ENCODE assay signal across 1 cellular context in the genomic region with DNA sequence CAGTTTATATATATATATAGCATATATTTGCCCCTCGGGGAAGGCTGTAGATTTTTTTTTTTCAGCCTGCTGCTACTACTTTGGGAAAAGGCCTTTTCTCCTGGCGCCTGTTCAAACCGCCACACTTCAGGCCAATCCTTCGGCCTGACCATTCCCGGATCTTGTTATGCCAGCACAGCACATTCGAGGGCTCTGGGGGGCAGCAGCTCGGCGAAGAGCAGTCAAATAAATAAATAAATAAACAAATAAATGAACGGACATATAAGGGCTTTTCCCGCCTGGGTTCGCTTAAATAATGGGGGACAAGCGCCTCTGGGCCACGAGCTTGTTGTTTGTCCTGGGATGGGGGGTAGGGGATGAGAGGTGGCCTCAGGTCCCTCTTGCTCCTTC.
TF ChIP-seq lines count a peak whose summit lies in the region.

No MANE protein-coding gene starts in this region.

TF ChIP-seq in GM12878, 131 proteins besides CTCF, POLR2A, EP300 and RAD21 (continued from another document):
- TF ChIP-seq, protein P1, sequence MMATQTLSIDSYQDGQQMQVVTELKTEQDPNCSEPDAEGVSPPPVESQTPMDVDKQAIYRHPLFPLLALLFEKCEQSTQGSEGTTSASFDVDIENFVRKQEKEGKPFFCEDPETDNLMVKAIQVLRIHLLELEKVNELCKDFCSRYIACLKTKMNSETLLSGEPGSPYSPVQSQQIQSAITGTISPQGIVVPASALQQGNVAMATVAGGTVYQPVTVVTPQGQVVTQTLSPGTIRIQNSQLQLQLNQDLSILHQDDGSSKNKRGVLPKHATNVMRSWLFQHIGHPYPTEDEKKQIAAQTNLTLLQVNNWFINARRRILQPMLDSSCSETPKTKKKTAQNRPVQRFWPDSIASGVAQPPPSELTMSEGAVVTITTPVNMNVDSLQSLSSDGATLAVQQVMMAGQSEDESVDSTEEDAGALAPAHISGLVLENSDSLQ (IDR thresholded peaks at IDR 0.05), result no peak
- TF ChIP-seq, protein P2, sequence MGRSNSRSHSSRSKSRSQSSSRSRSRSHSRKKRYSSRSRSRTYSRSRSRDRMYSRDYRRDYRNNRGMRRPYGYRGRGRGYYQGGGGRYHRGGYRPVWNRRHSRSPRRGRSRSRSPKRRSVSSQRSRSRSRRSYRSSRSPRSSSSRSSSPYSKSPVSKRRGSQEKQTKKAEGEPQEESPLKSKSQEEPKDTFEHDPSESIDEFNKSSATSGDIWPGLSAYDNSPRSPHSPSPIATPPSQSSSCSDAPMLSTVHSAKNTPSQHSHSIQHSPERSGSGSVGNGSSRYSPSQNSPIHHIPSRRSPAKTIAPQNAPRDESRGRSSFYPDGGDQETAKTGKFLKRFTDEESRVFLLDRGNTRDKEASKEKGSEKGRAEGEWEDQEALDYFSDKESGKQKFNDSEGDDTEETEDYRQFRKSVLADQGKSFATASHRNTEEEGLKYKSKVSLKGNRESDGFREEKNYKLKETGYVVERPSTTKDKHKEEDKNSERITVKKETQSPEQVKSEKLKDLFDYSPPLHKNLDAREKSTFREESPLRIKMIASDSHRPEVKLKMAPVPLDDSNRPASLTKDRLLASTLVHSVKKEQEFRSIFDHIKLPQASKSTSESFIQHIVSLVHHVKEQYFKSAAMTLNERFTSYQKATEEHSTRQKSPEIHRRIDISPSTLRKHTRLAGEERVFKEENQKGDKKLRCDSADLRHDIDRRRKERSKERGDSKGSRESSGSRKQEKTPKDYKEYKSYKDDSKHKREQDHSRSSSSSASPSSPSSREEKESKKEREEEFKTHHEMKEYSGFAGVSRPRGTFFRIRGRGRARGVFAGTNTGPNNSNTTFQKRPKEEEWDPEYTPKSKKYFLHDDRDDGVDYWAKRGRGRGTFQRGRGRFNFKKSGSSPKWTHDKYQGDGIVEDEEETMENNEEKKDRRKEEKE (IDR thresholded peaks at IDR 0.05), result no peak
- TF ChIP-seq, protein P3, sequence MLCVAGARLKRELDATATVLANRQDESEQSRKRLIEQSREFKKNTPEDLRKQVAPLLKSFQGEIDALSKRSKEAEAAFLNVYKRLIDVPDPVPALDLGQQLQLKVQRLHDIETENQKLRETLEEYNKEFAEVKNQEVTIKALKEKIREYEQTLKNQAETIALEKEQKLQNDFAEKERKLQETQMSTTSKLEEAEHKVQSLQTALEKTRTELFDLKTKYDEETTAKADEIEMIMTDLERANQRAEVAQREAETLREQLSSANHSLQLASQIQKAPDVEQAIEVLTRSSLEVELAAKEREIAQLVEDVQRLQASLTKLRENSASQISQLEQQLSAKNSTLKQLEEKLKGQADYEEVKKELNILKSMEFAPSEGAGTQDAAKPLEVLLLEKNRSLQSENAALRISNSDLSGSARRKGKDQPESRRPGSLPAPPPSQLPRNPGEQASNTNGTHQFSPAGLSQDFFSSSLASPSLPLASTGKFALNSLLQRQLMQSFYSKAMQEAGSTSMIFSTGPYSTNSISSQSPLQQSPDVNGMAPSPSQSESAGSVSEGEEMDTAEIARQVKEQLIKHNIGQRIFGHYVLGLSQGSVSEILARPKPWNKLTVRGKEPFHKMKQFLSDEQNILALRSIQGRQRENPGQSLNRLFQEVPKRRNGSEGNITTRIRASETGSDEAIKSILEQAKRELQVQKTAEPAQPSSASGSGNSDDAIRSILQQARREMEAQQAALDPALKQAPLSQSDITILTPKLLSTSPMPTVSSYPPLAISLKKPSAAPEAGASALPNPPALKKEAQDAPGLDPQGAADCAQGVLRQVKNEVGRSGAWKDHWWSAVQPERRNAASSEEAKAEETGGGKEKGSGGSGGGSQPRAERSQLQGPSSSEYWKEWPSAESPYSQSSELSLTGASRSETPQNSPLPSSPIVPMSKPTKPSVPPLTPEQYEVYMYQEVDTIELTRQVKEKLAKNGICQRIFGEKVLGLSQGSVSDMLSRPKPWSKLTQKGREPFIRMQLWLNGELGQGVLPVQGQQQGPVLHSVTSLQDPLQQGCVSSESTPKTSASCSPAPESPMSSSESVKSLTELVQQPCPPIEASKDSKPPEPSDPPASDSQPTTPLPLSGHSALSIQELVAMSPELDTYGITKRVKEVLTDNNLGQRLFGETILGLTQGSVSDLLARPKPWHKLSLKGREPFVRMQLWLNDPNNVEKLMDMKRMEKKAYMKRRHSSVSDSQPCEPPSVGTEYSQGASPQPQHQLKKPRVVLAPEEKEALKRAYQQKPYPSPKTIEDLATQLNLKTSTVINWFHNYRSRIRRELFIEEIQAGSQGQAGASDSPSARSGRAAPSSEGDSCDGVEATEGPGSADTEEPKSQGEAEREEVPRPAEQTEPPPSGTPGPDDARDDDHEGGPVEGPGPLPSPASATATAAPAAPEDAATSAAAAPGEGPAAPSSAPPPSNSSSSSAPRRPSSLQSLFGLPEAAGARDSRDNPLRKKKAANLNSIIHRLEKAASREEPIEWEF (IDR thresholded peaks at IDR 0.05; ENCODE audit: insufficient replicate concordance, low read depth, low read length), result no peak
- TF ChIP-seq, protein P4, sequence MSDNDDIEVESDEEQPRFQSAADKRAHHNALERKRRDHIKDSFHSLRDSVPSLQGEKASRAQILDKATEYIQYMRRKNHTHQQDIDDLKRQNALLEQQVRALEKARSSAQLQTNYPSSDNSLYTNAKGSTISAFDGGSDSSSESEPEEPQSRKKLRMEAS (IDR thresholded peaks at IDR 0.05; ENCODE audit: low read depth, low read length), result no peak
- TF ChIP-seq HDAC6 (IDR thresholded peaks at IDR 0.05; ENCODE audit: unreplicated experiment) (no peak), ZNF24 (IDR thresholded peaks at IDR 0.05) (no peak)
TF ChIP-seq in GM12878: peak in this region for 0.
